21 cellular contexts compared by ENCODE assay signal in the genomic region with DNA sequence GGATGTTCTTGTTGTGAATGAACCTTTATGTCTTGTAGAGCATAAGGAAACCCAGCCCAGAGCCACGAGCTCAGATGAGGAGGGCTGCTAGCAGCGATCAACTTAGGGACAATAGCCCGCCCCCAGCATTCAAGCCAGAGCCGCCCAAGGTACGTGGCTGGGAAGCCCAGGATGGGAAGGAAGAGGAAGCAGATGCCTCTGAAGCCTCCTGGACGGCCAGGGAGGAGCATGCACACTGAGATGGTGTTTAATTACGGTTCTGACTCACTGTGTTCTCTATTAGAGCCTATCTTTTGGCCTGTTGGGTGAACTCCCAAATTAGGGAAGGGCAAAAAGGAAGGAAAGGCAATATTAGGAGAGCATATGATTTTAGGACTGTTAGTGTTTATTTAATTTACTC.
DNase-seq lines count a peak whose midpoint lies in the region; ATAC-seq and TF ChIP-seq lines count a peak whose summit lies in the region.
"Had no signal": no experiment of that assay in that cellular context is flagged by ENCODE, and none has a peak within 500 bp of the region (broad histone marks: within the 10 kb centered on the region; RNA-seq: fewer than 3 reads in every experiment).

No MANE protein-coding gene starts in this region.

- no peak overlapping the region for H3K4me3 ChIP-seq in breast epithelium
- H3K4me3 ChIP-seq in fibroblast of lung (replicated peaks in 1 of 4; ENCODE audit: control extremely low read depth in 1 of 4, insufficient read depth in 1 of 4, low read depth in 3 of 4, low read length in 4 of 4): no peak overlapping the region
- no peak overlapping the region for H3K4me3 ChIP-seq in psoas muscle
- H3K4me3 ChIP-seq: cardiac muscle cell, Peyer's patch had no signal

- peaks cover 12% of the 10 kb centered on the region for H3K4me1 Mint-ChIP-seq in MCF 10A (ENCODE audit: insufficient read depth, unreplicated experiment)

- DNase-seq in MCF 10A (ENCODE audit: unreplicated experiment) (peak; percentile 5), breast epithelium (ENCODE audit: low spot score in 2 of 2) (no peak), NCI-H69 (lab: John Stamatoyannopoulos, UW) (peak; percentile 22), fibroblast of lung (ENCODE audit: low read depth in 2 of 2) (peak; percentile 2 to 8), psoas muscle (peak in 1 of 2 donors; percentile 12), NCI-H1417 (lab: John Stamatoyannopoulos, UW) (no peak), substantia nigra (lab: John Stamatoyannopoulos, UW) (no peak), amygdala (lab: John Stamatoyannopoulos, UW) (no peak)
- DNase-seq: activated naive CD4-positive, alpha-beta T cell; activated T-cell treated with anti-CD3 and anti-CD28 coated beads, Interleukin-2, amount 50 U/mL, for 1 hour; amniotic stem cell; foreskin keratinocyte; HFFc6; hippocampal formation; mammary epithelial cell; NCI-H2081 treated with DMSO at 0.1 percent for 48 hours; NCI-H510A; Peyer's patch had no signal

- ATAC-seq in psoas muscle: peak in 3 of 4 donors; percentile 28 to 65 (median 61)
- ATAC-seq: activated CD4-positive, CD25-positive, alpha-beta regulatory T cell treated with anti-CD3 and anti-CD28 coated beads, Interleukin-2, amount 50 U/mL, for 24 hours; foreskin keratinocyte had no signal

- H3K36me3 ChIP-seq in breast epithelium (peaks cover 5% of the 10 kb centered on the region), fibroblast of lung (ENCODE audit: control insufficient read depth, insufficient read depth, low read length) (peaks cover 10% of the 10 kb centered on the region), psoas muscle (ENCODE audit: insufficient read depth in 1 of 2, low read depth in 1 of 2) (peaks cover 0 to 71% of the 10 kb centered on the region in 2 donors)

- POLR2A ChIA-PET in MCF 10A (lab: Yijun Ruan, JAX): no interaction called here

- H3K27me3 ChIP-seq in breast epithelium (no peaks in the 10 kb centered on the region), fibroblast of lung (ENCODE audit: control insufficient read depth, insufficient read depth, low read length) (no peaks in the 10 kb centered on the region), psoas muscle (ENCODE audit: insufficient read depth in 3 of 3, low read length in 2 of 3) (no peaks in the 10 kb centered on the region)
- H3K27me3 ChIP-seq: cardiac muscle cell, foreskin keratinocyte, Peyer's patch had no signal

- H2AFZ ChIP-seq in fibroblast of lung (ENCODE audit: low read length): no peak overlapping the region

- no peak overlapping the region for H3K9ac ChIP-seq in fibroblast of lung (ENCODE audit: insufficient read depth, low read length)

- TF ChIP-seq CTCF in MCF 10A (IDR thresholded peaks at IDR 0.05; ENCODE audit: unreplicated experiment) (no peak), breast epithelium (IDR thresholded peaks at IDR 0.05) (no peak), fibroblast of lung (conservative IDR thresholded peaks at IDR 0.05 in 1 of 2, IDR thresholded peaks at IDR 0.05 in 1 of 2; ENCODE audit: low read depth in 1 of 2, low read length in 2 of 2) (no peak), psoas muscle (IDR thresholded peaks at IDR 0.05) (no peak)

- no peaks in the 10 kb centered on the region for H3K4me1 ChIP-seq in breast epithelium
- H3K4me1 ChIP-seq in fibroblast of lung (ENCODE audit: control insufficient read depth, extremely low read depth, insufficient read depth, low read length): no peaks in the 10 kb centered on the region
- no peaks in the 10 kb centered on the region for H3K4me1 ChIP-seq in psoas muscle
- H3K4me1 ChIP-seq: Peyer's patch had no signal

- no peak overlapping the region for H3K27ac ChIP-seq in breast epithelium
- no peak overlapping the region for H3K27ac ChIP-seq in fibroblast of lung (ENCODE audit: insufficient read depth, low read length)
- no peak overlapping the region for H3K27ac ChIP-seq in psoas muscle
- H3K27ac ChIP-seq in substantia nigra (ENCODE audit: low read depth, low read length, poor library complexity, severe bottlenecking): no peak overlapping the region
- H3K27ac ChIP-seq: cardiac muscle cell, epithelial cell of prostate, foreskin keratinocyte, Peyer's patch had no signal

- H4K20me1 ChIP-seq in fibroblast of lung (ENCODE audit: control insufficient read depth, extremely low read depth, insufficient read depth, low read length): no peaks in the 10 kb centered on the region

- H3K9me3 ChIP-seq in breast epithelium (no peaks in the 10 kb centered on the region), fibroblast of lung (ENCODE audit: control insufficient read depth, insufficient read depth, low read depth, low read length) (no peaks in the 10 kb centered on the region), psoas muscle (no peaks in the 10 kb centered on the region)
- H3K9me3 ChIP-seq: Peyer's patch had no signal

- H3K4me2 ChIP-seq in fibroblast of lung (ENCODE audit: extremely low read depth, insufficient read depth, low read length): no peak overlapping the region

- no peaks in the 10 kb centered on the region for H3K27me3 Mint-ChIP-seq in MCF 10A (ENCODE audit: insufficient read depth, unreplicated experiment)

- H3K4me3 Mint-ChIP-seq in MCF 10A (ENCODE audit: unreplicated experiment): no peak overlapping the region
- H3K4me3 Mint-ChIP-seq: HFFc6 had no signal

- WGBS in psoas muscle, 3 donors: 62 to 75% (median 69%) methylated on average over 7 of the region's 7 CpGs

- H3K9me3 Mint-ChIP-seq in MCF 10A (ENCODE audit: unreplicated experiment): no peaks in the 10 kb centered on the region
- H3K9me3 Mint-ChIP-seq: HFFc6 had no signal

- H3K36me3 Mint-ChIP-seq in MCF 10A (ENCODE audit: insufficient read depth, unreplicated experiment): peaks cover 95% of the 10 kb centered on the region

- H3K79me2 ChIP-seq in fibroblast of lung (ENCODE audit: control insufficient read depth, insufficient read depth, low read length): no peaks in the 10 kb centered on the region

- CTCF ChIA-PET in MCF 10A (lab: Yijun Ruan, JAX): interaction anchor here (0.6 to 2.9 kb wide), 2 partner anchors 10 to 26 kb away, joined by 3 to 8 read pairs; no protein-coding TSS in a partner anchor

- BruUV-seq in MCF 10A (replicated peaks; lab: Mats Ljungman, UMichigan): no TSS peak

- intact Hi-C loops in MCF 10A (cut with micrococcal nuclease) (no loop called here), breast epithelium (cut with DNase I; ENCODE audit: low total_unique reads) (no loop called here), psoas muscle (cut with DNase I) (no loop called here)

- H3K27ac Mint-ChIP-seq in MCF 10A (ENCODE audit: low read depth, unreplicated experiment): no peak overlapping the region
- H3K27ac Mint-ChIP-seq: HFFc6 had no signal

- TF ChIP-seq POLR2A in breast epithelium (IDR thresholded peaks at IDR 0.05): no peak

Comparison
In these comparisons a context has a peak if more than half of its experiments do, and no peak if none do; other contexts are left out.
1. DNase-seq: peak in MCF 10A (single experiment), NCI-H69 (single experiment) and fibroblast of lung (2 of 2); none in breast epithelium (0 of 2), NCI-H1417 (0 of 3), substantia nigra (0 of 49) and amygdala (0 of 56).